In the genomic region with DNA sequence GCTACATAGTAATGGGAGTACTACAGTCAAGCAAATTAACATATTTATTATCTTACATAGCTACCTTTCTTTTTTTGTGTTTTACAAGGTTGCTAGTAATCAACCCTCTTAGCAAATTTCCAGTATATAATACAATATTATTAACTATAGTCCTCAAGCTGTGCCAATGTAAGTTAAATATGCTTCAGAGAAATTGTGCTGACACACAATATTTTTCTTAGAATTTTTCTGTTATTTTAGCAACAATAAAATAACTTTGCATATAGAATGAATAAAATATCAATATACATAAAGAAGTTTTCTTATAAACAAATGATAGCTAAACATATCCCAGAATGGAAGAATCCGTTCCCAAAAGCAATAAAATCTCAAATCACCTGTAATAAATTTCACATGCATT, we compare ENCODE assay signal across 2 cellular contexts.
A peak's percentile ranks its signal among the peaks of the same experiment; 100 is the strongest.
TF ChIP-seq lines count a peak whose summit lies in the region.

No MANE protein-coding gene starts in this region.

TF ChIP-seq in HepG2, 621 proteins besides CTCF, POLR2A, EP300 and RAD21 (continued from another document):
- TF ChIP-seq, protein P1, sequence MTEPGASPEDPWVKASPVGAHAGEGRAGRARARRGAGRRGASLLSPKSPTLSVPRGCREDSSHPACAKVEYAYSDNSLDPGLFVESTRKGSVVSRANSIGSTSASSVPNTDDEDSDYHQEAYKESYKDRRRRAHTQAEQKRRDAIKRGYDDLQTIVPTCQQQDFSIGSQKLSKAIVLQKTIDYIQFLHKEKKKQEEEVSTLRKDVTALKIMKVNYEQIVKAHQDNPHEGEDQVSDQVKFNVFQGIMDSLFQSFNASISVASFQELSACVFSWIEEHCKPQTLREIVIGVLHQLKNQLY (CRISPR knock-in tag; IDR thresholded peaks at IDR 0.05): no peak
- TF ChIP-seq MAFK (conservative IDR thresholded peaks at IDR 0.05 in 1 of 2, IDR thresholded peaks at IDR 0.05 in 1 of 2; ENCODE audit: low read length in 2 of 2) (peak; percentile 41 to 79), EEA1 (CRISPR knock-in tag; IDR thresholded peaks at IDR 0.05; ENCODE audit: borderline replicate concordance) (no peak), CREM (IDR thresholded peaks at IDR 0.05) (no peak), CREM (CRISPR knock-in tag; IDR thresholded peaks at IDR 0.05) (no peak), ZNF629 (CRISPR knock-in tag; conservative IDR thresholded peaks at IDR 0.05) (no peak)
- TF ChIP-seq, protein P2, sequence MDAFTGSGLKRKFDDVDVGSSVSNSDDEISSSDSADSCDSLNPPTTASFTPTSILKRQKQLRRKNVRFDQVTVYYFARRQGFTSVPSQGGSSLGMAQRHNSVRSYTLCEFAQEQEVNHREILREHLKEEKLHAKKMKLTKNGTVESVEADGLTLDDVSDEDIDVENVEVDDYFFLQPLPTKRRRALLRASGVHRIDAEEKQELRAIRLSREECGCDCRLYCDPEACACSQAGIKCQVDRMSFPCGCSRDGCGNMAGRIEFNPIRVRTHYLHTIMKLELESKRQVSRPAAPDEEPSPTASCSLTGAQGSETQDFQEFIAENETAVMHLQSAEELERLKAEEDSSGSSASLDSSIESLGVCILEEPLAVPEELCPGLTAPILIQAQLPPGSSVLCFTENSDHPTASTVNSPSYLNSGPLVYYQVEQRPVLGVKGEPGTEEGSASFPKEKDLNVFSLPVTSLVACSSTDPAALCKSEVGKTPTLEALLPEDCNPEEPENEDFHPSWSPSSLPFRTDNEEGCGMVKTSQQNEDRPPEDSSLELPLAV (CRISPR knock-in tag; conservative IDR thresholded peaks at IDR 0.05; ENCODE audit: low read depth): no peak
- TF ChIP-seq, protein P3, sequence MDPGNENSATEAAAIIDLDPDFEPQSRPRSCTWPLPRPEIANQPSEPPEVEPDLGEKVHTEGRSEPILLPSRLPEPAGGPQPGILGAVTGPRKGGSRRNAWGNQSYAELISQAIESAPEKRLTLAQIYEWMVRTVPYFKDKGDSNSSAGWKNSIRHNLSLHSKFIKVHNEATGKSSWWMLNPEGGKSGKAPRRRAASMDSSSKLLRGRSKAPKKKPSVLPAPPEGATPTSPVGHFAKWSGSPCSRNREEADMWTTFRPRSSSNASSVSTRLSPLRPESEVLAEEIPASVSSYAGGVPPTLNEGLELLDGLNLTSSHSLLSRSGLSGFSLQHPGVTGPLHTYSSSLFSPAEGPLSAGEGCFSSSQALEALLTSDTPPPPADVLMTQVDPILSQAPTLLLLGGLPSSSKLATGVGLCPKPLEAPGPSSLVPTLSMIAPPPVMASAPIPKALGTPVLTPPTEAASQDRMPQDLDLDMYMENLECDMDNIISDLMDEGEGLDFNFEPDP (CRISPR knock-in tag; conservative IDR thresholded peaks at IDR 0.05): no peak
TF ChIP-seq in HepG2: peak in this region for 2.

TF ChIP-seq in K562, 482 proteins besides CTCF, POLR2A, EP300 and RAD21 (continued from another document):
- TF ChIP-seq, protein P4, sequence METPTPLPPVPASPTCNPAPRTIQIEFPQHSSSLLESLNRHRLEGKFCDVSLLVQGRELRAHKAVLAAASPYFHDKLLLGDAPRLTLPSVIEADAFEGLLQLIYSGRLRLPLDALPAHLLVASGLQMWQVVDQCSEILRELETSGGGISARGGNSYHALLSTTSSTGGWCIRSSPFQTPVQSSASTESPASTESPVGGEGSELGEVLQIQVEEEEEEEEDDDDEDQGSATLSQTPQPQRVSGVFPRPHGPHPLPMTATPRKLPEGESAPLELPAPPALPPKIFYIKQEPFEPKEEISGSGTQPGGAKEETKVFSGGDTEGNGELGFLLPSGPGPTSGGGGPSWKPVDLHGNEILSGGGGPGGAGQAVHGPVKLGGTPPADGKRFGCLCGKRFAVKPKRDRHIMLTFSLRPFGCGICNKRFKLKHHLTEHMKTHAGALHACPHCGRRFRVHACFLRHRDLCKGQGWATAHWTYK (CRISPR knock-in tag; IDR thresholded peaks at IDR 0.05): no peak
- TF ChIP-seq PHF20 (IDR thresholded peaks at IDR 0.05; ENCODE audit: partially characterized antibody): no peak
- no peak for TF ChIP-seq ZZZ3 (IDR thresholded peaks at IDR 0.05)
- TF ChIP-seq, protein P5, sequence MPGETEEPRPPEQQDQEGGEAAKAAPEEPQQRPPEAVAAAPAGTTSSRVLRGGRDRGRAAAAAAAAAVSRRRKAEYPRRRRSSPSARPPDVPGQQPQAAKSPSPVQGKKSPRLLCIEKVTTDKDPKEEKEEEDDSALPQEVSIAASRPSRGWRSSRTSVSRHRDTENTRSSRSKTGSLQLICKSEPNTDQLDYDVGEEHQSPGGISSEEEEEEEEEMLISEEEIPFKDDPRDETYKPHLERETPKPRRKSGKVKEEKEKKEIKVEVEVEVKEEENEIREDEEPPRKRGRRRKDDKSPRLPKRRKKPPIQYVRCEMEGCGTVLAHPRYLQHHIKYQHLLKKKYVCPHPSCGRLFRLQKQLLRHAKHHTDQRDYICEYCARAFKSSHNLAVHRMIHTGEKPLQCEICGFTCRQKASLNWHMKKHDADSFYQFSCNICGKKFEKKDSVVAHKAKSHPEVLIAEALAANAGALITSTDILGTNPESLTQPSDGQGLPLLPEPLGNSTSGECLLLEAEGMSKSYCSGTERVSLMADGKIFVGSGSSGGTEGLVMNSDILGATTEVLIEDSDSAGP (CRISPR knock-in tag; IDR thresholded peaks at IDR 0.05): no peak
- TF ChIP-seq MAFG (tag; conservative IDR thresholded peaks at IDR 0.05): peak; percentile 28; the same call in 1 of the 2 replicates
- TF ChIP-seq, protein P6, sequence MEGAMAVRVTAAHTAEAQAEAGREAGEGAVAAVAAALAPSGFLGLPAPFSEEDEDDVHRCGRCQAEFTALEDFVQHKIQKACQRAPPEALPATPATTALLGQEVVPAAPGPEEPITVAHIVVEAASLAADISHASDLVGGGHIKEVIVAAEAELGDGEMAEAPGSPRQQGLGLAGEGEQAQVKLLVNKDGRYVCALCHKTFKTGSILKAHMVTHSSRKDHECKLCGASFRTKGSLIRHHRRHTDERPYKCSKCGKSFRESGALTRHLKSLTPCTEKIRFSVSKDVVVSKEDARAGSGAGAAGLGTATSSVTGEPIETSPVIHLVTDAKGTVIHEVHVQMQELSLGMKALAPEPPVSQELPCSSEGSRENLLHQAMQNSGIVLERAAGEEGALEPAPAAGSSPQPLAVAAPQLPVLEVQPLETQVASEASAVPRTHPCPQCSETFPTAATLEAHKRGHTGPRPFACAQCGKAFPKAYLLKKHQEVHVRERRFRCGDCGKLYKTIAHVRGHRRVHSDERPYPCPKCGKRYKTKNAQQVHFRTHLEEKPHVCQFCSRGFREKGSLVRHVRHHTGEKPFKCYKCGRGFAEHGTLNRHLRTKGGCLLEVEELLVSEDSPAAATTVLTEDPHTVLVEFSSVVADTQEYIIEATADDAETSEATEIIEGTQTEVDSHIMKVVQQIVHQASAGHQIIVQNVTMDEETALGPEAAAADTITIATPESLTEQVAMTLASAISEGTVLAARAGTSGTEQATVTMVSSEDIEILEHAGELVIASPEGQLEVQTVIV (CRISPR knock-in tag; IDR thresholded peaks at IDR 0.05; ENCODE audit: borderline replicate concordance): no peak
- TF ChIP-seq, protein P7, sequence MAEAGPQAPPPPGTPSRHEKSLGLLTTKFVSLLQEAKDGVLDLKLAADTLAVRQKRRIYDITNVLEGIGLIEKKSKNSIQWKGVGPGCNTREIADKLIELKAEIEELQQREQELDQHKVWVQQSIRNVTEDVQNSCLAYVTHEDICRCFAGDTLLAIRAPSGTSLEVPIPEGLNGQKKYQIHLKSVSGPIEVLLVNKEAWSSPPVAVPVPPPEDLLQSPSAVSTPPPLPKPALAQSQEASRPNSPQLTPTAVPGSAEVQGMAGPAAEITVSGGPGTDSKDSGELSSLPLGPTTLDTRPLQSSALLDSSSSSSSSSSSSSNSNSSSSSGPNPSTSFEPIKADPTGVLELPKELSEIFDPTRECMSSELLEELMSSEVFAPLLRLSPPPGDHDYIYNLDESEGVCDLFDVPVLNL (CRISPR knock-in tag; IDR thresholded peaks at IDR 0.05; ENCODE audit: low read depth): no peak
- no peak for TF ChIP-seq TGIF2 (CRISPR knock-in tag; IDR thresholded peaks at IDR 0.05)
- no peak for TF ChIP-seq KHSRP (IDR thresholded peaks at IDR 0.05)
- TF ChIP-seq SMAD3 (CRISPR knock-in tag; conservative IDR thresholded peaks at IDR 0.05): no peak
- TF ChIP-seq THRAP3 (IDR thresholded peaks at IDR 0.05; ENCODE audit: borderline replicate concordance): no peak
- peak; percentile 41; the same call in 1 of the 2 replicates for TF ChIP-seq MAFK (IDR thresholded peaks at IDR 0.05; ENCODE audit: low read length)
- TF ChIP-seq C11orf30 (IDR thresholded peaks at IDR 0.05; ENCODE audit: low read depth): peak; percentile 38; the same call in 1 of the 2 replicates
